In the genomic region with DNA sequence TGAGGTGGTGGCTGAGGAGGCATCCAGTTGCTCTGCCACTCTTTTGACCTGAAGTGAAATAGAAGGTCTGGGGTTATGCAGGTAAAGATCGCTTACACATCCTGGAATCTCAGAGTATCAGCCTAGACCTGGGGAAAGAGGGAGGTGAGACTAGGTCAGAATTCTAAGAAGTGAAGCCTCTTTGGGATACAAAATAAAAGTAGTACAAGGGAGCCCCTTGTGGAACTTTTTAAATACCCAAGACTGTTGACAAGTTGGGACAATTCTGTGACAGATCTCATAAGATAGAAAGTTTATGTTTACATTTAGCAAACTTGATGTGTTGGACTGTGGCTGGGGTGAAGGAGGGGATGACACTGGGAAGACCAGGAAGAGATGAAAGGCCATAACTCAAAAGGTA, we compare ENCODE assay signal across 8 cellular contexts.
DNase-seq lines count a peak whose midpoint lies in the region; ATAC-seq, FAIRE-seq and TF ChIP-seq lines count a peak whose summit lies in the region.

No MANE protein-coding gene starts in this region.

- H3K36me3 Mint-ChIP-seq in WTC11: peaks cover 31% of the 10 kb centered on the region

- H3K27me3 ChIP-seq in DOHH2 (ENCODE audit: control insufficient read depth, low read length) (no peaks in the 10 kb centered on the region), HepG2 (ENCODE audit: control insufficient read depth in 1 of 2, insufficient read depth in 2 of 2, low read length in 2 of 2) (no peaks in the 10 kb centered on the region), suprapubic skin (no peaks in the 10 kb centered on the region)

- no peak overlapping the region for H2AFZ ChIP-seq in HepG2 (ENCODE audit: low read length)

- H3K9me3 Mint-ChIP-seq in WTC11: peaks cover 32% of the 10 kb centered on the region

- H3F3A ChIP-seq in DOHH2 (ENCODE audit: control insufficient read depth, insufficient read depth): no peaks in the 10 kb centered on the region

- H3K4me2 ChIP-seq in DOHH2 (ENCODE audit: low read length) (no peak overlapping the region), HepG2 (ENCODE audit: low read depth, low read length) (peak overlapping the region; percentile 66)

- no peaks in the 10 kb centered on the region for H3K36me3 ChIP-seq in DOHH2 (ENCODE audit: control insufficient read depth, low read length)
- H3K36me3 ChIP-seq in HepG2 (replicated peaks in 1 of 2; ENCODE audit: control insufficient read depth in 1 of 2, insufficient read depth in 2 of 2, low read length in 2 of 2): peaks cover 5 to 10% of the 10 kb centered on the region in 2 experiments; a peak in 2 of 5 replicates
- H3K36me3 ChIP-seq in suprapubic skin: no peaks in the 10 kb centered on the region

- H3K9ac ChIP-seq in HepG2 (ENCODE audit: insufficient read depth, low read depth, low read length): peak overlapping the region; percentile 36; the same call in 1 of the 2 replicates

- no peaks in the 10 kb centered on the region for H3K9me3 ChIP-seq in DOHH2 (ENCODE audit: control insufficient read depth, insufficient read depth, low read length)
- H3K9me3 ChIP-seq in HepG2 (ENCODE audit: low read length): peaks cover 13% of the 10 kb centered on the region
- no peaks in the 10 kb centered on the region for H3K9me3 ChIP-seq in suprapubic skin

- FAIRE-seq in HepG2 (lab: Jason Lieb, UNC): no peak

- CTCF ChIA-PET in WTC11 (lab: Charles Lee): no interaction called here
- CTCF ChIA-PET in HepG2 (lab: Yijun Ruan, JAX; ENCODE audit: low intra/inter-chr PET ratio, low total read pairs): interaction anchor here (0.7 to 4.2 kb wide), 3 partner anchors 95 to 557 kb away, joined by 3 to 37 read pairs (median 17); no protein-coding TSS in a partner anchor

- H3K79me2 ChIP-seq in DOHH2 (ENCODE audit: control insufficient read depth, low read length) (no peaks in the 10 kb centered on the region), HepG2 (ENCODE audit: insufficient read depth, low read length) (peaks cover 3% of the 10 kb centered on the region)

- ATAC-seq in HG03378 (IDR thresholded peaks at IDR 0.05; ENCODE audit: unreplicated experiment): peak; percentile 78
- ATAC-seq in WTC11: peak; percentile 92
- ATAC-seq in HepG2: peak; percentile 84
- no peak for ATAC-seq in HG02623 (IDR thresholded peaks at IDR 0.05; ENCODE audit: unreplicated experiment)
- no peak for ATAC-seq in GM21717 (IDR thresholded peaks at IDR 0.05; ENCODE audit: unreplicated experiment)

- TSS peak; percentile 35 for BruUV-seq in HepG2 (replicated peaks; lab: Mats Ljungman, UMichigan)

- TF ChIP-seq EP300 in HepG2 (IDR thresholded peaks at IDR 0.05; ENCODE audit: low read depth in 2 of 2, low read length in 2 of 2) (no peak), HepG2 (CRISPR knock-in tag; IDR thresholded peaks at IDR 0.05; ENCODE audit: borderline replicate concordance) (no peak), suprapubic skin (IDR thresholded peaks at IDR 0.05) (no peak)

- peaks cover 10% of the 10 kb centered on the region for H3K4me1 Mint-ChIP-seq in WTC11

- H3K9me2 ChIP-seq in DOHH2 (replicated peaks; ENCODE audit: control insufficient read depth, low read length): no peaks in the 10 kb centered on the region

- DNase-seq in WTC11 (ENCODE audit: low spot score) (no peak), HepG2 (ENCODE audit: low spot score) (peak; percentile 39), NCI-H748 (lab: John Stamatoyannopoulos, UW; ENCODE audit: unreplicated experiment) (no peak), suprapubic skin (ENCODE audit: low spot score in 2 of 2) (no peak)

- TF ChIP-seq POLR2A in HepG2 (IDR thresholded peaks at IDR 0.05; ENCODE audit: insufficient read depth in 1 of 2, low read depth in 2 of 2, low read length in 2 of 2): no peak
- TF ChIP-seq POLR2A in suprapubic skin (IDR thresholded peaks at IDR 0.05): no peak

- no peaks in the 10 kb centered on the region for H3K4me1 ChIP-seq in DOHH2 (ENCODE audit: control insufficient read depth, low read length)
- peaks cover 30% of the 10 kb centered on the region for H3K4me1 ChIP-seq in HepG2 (ENCODE audit: insufficient read depth, low read length)
- peaks cover 3% of the 10 kb centered on the region for H3K4me1 ChIP-seq in suprapubic skin

- in situ Hi-C loops in HepG2 (cut with HindIII; ENCODE audit: extremely low pct_ligation_motif_present, low pct_unique_long_range_greater_than_20kb): loop anchor here (5.0 to 10.0 kb wide), 3 partner anchors 97 to 545 kb away; a partner anchor contains a TSS

- TF ChIP-seq RAD21 in HepG2 (CRISPR knock-in tag; IDR thresholded peaks at IDR 0.05): peak; percentile 61

- H3K4me3 ChIP-seq in DOHH2 (ENCODE audit: low read length) (no peak overlapping the region), HepG2 (replicated peaks in 1 of 3; ENCODE audit: insufficient read depth in 1 of 3, low read depth in 2 of 3, low read length in 3 of 3) (peak overlapping the region; percentile 11 to 41 (median 24); a peak in 5 of 6 replicates), suprapubic skin (no peak overlapping the region)

- POLR2A ChIA-PET in WTC11 (lab: Charles Lee) (no interaction called here), HepG2 (lab: Yijun Ruan, JAX) (interaction anchor here (1.0 to 1.7 kb wide), 4 partner anchors 10 to 261 kb away, joined by 3 to 4 read pairs (median 4); no protein-coding TSS in a partner anchor)

- H3K27ac Mint-ChIP-seq in WTC11: no peak overlapping the region

- H3K4me3 Mint-ChIP-seq in WTC11: no peak overlapping the region

- WGBS in HepG2 (ENCODE audit: low lambda C conversion rate): 14% methylated on average over 1 of the region's 1 CpG
- 79% methylated on average over 1 of the region's 1 CpG for WGBS in suprapubic skin

- peaks cover 4% of the 10 kb centered on the region for H3K27me3 Mint-ChIP-seq in WTC11 (ENCODE audit: low read depth)

- intact Hi-C loops in HepG2 (cut with micrococcal nuclease; ENCODE audit: unreplicated experiment): loop anchor here (1.0 to 5.0 kb wide), 6 partner anchors 59 to 556 kb away; no protein-coding TSS in a partner anchor

- no peak overlapping the region for H3K27ac ChIP-seq in DOHH2 (ENCODE audit: low read depth, low read length)
- H3K27ac ChIP-seq in HepG2 (ENCODE audit: extremely low read length, insufficient read depth, low read length): peak overlapping the region; percentile 50
- no peak overlapping the region for H3K27ac ChIP-seq in suprapubic skin

- peak; percentile 43 for TF ChIP-seq CTCF in DOHH2 (IDR thresholded peaks at IDR 0.05; ENCODE audit: low read depth, low read length, poor library complexity, severe bottlenecking)
- no peak for TF ChIP-seq CTCF in WTC11 (IDR thresholded peaks at IDR 0.05)
- peak; percentile 53 for TF ChIP-seq CTCF in HepG2 (CRISPR knock-in tag; IDR thresholded peaks at IDR 0.05)
- peak in 1 of 2 donors; percentile 7 for TF ChIP-seq CTCF in suprapubic skin (IDR thresholded peaks at IDR 0.05)

- H4K20me1 ChIP-seq in DOHH2 (ENCODE audit: control insufficient read depth, insufficient read depth, low read depth, low read length) (no peaks in the 10 kb centered on the region), HepG2 (ENCODE audit: insufficient read depth, low read length) (no peaks in the 10 kb centered on the region)

TF ChIP-seq in WTC11, 78 proteins besides CTCF, POLR2A, EP300 and RAD21 (continues in another document):
- TF ChIP-seq ZNF138 (CRISPR knock-in tag; conservative IDR thresholded peaks at IDR 0.05) (no peak), ELF4 (CRISPR knock-in tag; IDR thresholded peaks at IDR 0.05; ENCODE audit: low read depth) (no peak), OVOL2 (CRISPR knock-in tag; IDR thresholded peaks at IDR 0.05; ENCODE audit: borderline replicate concordance) (no peak), TP53 (CRISPR knock-in tag; IDR thresholded peaks at IDR 0.05) (no peak)

TF ChIP-seq in HepG2, 621 proteins besides CTCF, POLR2A, EP300 and RAD21 (continues in another document):
- TF ChIP-seq, protein P1, sequence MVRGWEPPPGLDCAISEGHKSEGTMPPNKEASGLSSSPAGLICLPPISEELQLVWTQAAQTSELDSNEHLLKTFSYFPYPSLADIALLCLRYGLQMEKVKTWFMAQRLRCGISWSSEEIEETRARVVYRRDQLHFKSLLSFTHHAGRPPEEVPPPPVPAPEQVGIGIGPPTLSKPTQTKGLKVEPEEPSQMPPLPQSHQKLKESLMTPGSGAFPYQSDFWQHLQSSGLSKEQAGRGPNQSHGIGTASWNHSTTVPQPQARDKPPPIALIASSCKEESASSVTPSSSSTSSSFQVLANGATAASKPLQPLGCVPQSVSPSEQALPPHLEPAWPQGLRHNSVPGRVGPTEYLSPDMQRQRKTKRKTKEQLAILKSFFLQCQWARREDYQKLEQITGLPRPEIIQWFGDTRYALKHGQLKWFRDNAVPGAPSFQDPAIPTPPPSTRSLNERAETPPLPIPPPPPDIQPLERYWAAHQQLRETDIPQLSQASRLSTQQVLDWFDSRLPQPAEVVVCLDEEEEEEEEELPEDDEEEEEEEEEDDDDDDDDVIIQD (CRISPR knock-in tag; IDR thresholded peaks at IDR 0.05; ENCODE audit: low read depth): 0 out of 2 replicates have a peak, but pooled peaks have one; percentile 41
- TF ChIP-seq, protein P2, sequence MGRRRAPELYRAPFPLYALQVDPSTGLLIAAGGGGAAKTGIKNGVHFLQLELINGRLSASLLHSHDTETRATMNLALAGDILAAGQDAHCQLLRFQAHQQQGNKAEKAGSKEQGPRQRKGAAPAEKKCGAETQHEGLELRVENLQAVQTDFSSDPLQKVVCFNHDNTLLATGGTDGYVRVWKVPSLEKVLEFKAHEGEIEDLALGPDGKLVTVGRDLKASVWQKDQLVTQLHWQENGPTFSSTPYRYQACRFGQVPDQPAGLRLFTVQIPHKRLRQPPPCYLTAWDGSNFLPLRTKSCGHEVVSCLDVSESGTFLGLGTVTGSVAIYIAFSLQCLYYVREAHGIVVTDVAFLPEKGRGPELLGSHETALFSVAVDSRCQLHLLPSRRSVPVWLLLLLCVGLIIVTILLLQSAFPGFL (CRISPR knock-in tag; IDR thresholded peaks at IDR 0.05): no peak
- TF ChIP-seq ZKSCAN5 (CRISPR knock-in tag; IDR thresholded peaks at IDR 0.05) (0 out of 2 replicates have a peak, but pooled peaks have one; percentile 44), FOXK1 (CRISPR knock-in tag; IDR thresholded peaks at IDR 0.05; ENCODE audit: borderline replicate concordance, low read depth) (peak; percentile 5; the same call in 1 of the 2 replicates), SMC3 (IDR thresholded peaks at IDR 0.05; ENCODE audit: low read length) (peak; percentile 20; the same call in 1 of the 2 replicates), ZNF850 (CRISPR knock-in tag; conservative IDR thresholded peaks at IDR 0.05) (no peak), IRX3 (CRISPR knock-in tag; IDR thresholded peaks at IDR 0.05; ENCODE audit: borderline replicate concordance, low read depth) (no peak), ZEB1 (IDR thresholded peaks at IDR 0.05; ENCODE audit: insufficient replicate concordance, low read depth) (peak; percentile 22), MIXL1 (CRISPR knock-in tag; IDR thresholded peaks at IDR 0.05) (no peak), NFIC (IDR thresholded peaks at IDR 0.05; ENCODE audit: low read length) (0 out of 2 replicates have a peak, but pooled peaks have one; percentile 15), ZNF121 (CRISPR knock-in tag; IDR thresholded peaks at IDR 0.05) (no peak)

Comparison
In these comparisons a context has a peak if more than half of its experiments do, and no peak if none do; other contexts are left out.
1. H3K4me3 ChIP-seq: peak in HepG2 (3 of 3); none in DOHH2 (single experiment) and suprapubic skin (single experiment).
2. ATAC-seq: peak in HG03378 (single experiment), WTC11 (single experiment) and HepG2 (single experiment); none in HG02623 (single experiment) and GM21717 (single experiment).